Comparison of ENCODE assay signal across 8 cellular contexts in the genomic region with DNA sequence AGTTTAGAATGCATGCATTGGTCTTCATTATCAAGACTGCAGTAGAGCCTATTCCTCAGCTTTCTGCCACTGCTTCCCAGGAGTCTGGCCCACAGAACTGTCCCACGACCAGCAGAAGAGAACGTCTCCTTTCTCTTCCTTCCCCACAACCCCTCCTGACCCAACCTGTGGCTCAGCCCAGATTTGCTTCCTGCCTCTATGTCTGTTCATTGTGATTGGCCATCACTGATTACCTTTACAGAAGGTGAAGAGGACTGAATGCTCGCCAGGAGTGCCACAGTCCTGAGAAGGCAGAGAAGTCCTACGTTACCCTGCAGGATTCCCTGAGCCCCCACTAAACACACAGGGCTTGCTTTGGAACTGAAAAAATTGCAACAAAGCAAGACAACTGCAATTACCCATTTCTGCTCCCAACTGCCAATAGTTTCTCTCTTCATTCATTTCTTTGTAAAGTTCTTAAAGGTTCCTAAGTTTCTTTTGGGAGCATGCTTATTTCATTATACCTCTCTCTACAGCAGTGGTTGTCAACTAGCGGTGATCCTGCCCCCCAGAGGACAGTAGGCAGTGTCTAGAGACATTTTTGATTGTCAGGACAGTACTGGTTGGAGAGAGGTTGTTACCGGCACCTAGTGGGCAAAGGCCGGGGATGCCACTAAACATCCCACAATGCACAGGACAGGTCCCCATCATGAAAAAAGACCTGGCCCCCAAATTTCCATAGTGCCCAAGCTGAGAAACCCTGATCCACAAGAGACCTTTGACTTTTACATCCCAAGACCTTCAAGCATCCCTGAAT. TPM values are rescaled to one million over a fixed set of nuclear protein-coding genes. Genes with fewer than 3 reads are reported as not detected.
DNase-seq lines count a peak whose midpoint lies in the region; ATAC-seq and TF ChIP-seq lines count a peak whose summit lies in the region.

No MANE protein-coding gene starts in this region.

- no peak overlapping the region for H3K27ac ChIP-seq in GM23248

- CTCF ChIA-PET in activated CD8-positive, alpha-beta memory T cell treated with anti-CD3 and anti-CD28 coated beads, Interleukin-2, amount 10 ng/mL, durations not matched to agents 7 days and 5 days (lab: Charles Lee): interaction anchor here (0.8 to 9.3 kb wide), 13 partner anchors 10 to 123 kb away, joined by 3 to 94 read pairs (median 15); a partner anchor contains a TSS

- TF ChIP-seq CTCF in astrocyte of the spinal cord (IDR thresholded peaks at IDR 0.05; ENCODE audit: low read depth, low read length): peak; percentile 50

- 0 out of 2 replicates have a peak, but pooled peaks cover 7% of the 10 kb centered on the region for H3K4me1 ChIP-seq in GM23248 (ENCODE audit: insufficient read depth)

- peak; percentile 25 for ATAC-seq in activated CD8-positive, alpha-beta memory T cell treated with anti-CD3 and anti-CD28 coated beads, Interleukin-2, amount 10 ng/mL, durations not matched to agents 7 days and 5 days
- peak in 1 of 2 donors; percentile 9 for ATAC-seq in naive B cell (ENCODE audit: low read depth in 2 of 2)

- H3K9me2 ChIP-seq in GM23248 (ENCODE audit: insufficient read depth): no peaks in the 10 kb centered on the region

- no peaks in the 10 kb centered on the region for H3K27me3 ChIP-seq in GM23248 (replicated peaks; ENCODE audit: insufficient read depth)

- H3F3A ChIP-seq in GM23248 (ENCODE audit: insufficient read depth): no peaks in the 10 kb centered on the region

- H3K9me3 ChIP-seq in GM23248 (ENCODE audit: low read depth): no peaks in the 10 kb centered on the region

- DNase-seq in activated CD8-positive, alpha-beta memory T cell treated with anti-CD3 and anti-CD28 coated beads, Interleukin-2, amount 10 ng/mL, durations not matched to agents 7 days and 5 days: peak; percentile 75
- DNase-seq in activated CD8-positive, alpha-beta memory T cell treated with anti-CD3 and anti-CD28 coated beads, Interleukin-2, amount 50 U/mL, for 48 hours: no peak
- peak; percentile 34 for DNase-seq in NCI-H226
- peak; percentile 17 for DNase-seq in astrocyte of the spinal cord (ENCODE audit: low read depth, low spot score)
- no peak for DNase-seq in naive B cell
- no peak for DNase-seq in GM23248
- no peak for DNase-seq in NCI-H146 treated with DMSO at 0.1 percent for 48 hours (lab: John Stamatoyannopoulos, UW; ENCODE audit: unreplicated experiment)
- no peak for DNase-seq in cerebellum (ENCODE audit: low spot score)

- no peaks in the 10 kb centered on the region for H3K27me3 Mint-ChIP-seq in activated CD8-positive, alpha-beta memory T cell treated with anti-CD3 and anti-CD28 coated beads, Interleukin-2, amount 10 ng/mL, durations not matched to agents 7 days and 5 days
- H3K27me3 Mint-ChIP-seq in naive B cell: no peaks in the 10 kb centered on the region

- no peaks in the 10 kb centered on the region for H3K9me3 Mint-ChIP-seq in activated CD8-positive, alpha-beta memory T cell treated with anti-CD3 and anti-CD28 coated beads, Interleukin-2, amount 10 ng/mL, durations not matched to agents 7 days and 5 days (ENCODE audit: low read depth)
- H3K9me3 Mint-ChIP-seq in naive B cell: no peaks in the 10 kb centered on the region

- no peak overlapping the region for H2AFZ ChIP-seq in GM23248

- H3K36me3 Mint-ChIP-seq in activated CD8-positive, alpha-beta memory T cell treated with anti-CD3 and anti-CD28 coated beads, Interleukin-2, amount 10 ng/mL, durations not matched to agents 7 days and 5 days: peaks cover 16% of the 10 kb centered on the region
- H3K36me3 Mint-ChIP-seq in naive B cell: no peaks in the 10 kb centered on the region

- H3K4me3 ChIP-seq in astrocyte of the spinal cord (ENCODE audit: low read depth, low read length) (no peak overlapping the region), GM23248 (no peak overlapping the region)

- H3K4me2 ChIP-seq in GM23248 (ENCODE audit: unreplicated experiment): no peak overlapping the region

- H3K36me3 ChIP-seq in GM23248 (ENCODE audit: low read depth): no peaks in the 10 kb centered on the region

- H3K4me3 Mint-ChIP-seq in activated CD8-positive, alpha-beta memory T cell treated with anti-CD3 and anti-CD28 coated beads, Interleukin-2, amount 10 ng/mL, durations not matched to agents 7 days and 5 days: peak overlapping the region; percentile 49
- peak overlapping the region in 5 of 8 donors; percentile 51 to 88 (median 68) for H3K4me3 Mint-ChIP-seq in naive B cell

- H3K9ac ChIP-seq in GM23248: no peak overlapping the region

- in situ Hi-C loops in astrocyte of the spinal cord (cut with HindIII; ENCODE audit: low sequenced_read_pairs) (no loop called here), GM23248 (cut with MboI) (no loop called here)

- H4K20me1 ChIP-seq in GM23248 (ENCODE audit: insufficient read depth): no peaks in the 10 kb centered on the region

- H3K4me1 Mint-ChIP-seq in activated CD8-positive, alpha-beta memory T cell treated with anti-CD3 and anti-CD28 coated beads, Interleukin-2, amount 10 ng/mL, durations not matched to agents 7 days and 5 days: peaks cover 77% of the 10 kb centered on the region
- peaks cover 54 to 67% (median 63%) of the 10 kb centered on the region in 3 donors for H3K4me1 Mint-ChIP-seq in naive B cell

- 75 to 80% methylated on average over 7 of the region's 7 CpGs for WGBS in GM23248 (ENCODE audit: low coverage in 1 of 2, low lambda C conversion rate in 2 of 2, missing lambda C conversion rate in 2 of 2), 2 experiments

- H3K79me2 ChIP-seq in GM23248 (ENCODE audit: insufficient read depth): peaks cover 37% of the 10 kb centered on the region

- peak overlapping the region; percentile 95 for H3K27ac Mint-ChIP-seq in activated CD8-positive, alpha-beta memory T cell treated with anti-CD3 and anti-CD28 coated beads, Interleukin-2, amount 10 ng/mL, durations not matched to agents 7 days and 5 days
- H3K27ac Mint-ChIP-seq in naive B cell: peak overlapping the region; percentile 76 to 99 (median 92)

RNA-seq across cellular contexts. Expression of a gene that starts 4.5 kb away (rescaled TPM):
- 10 to 100 TPM; 34.1 to 34.5 TPM for total RNA-seq in activated CD8-positive, alpha-beta memory T cell treated with anti-CD3 and anti-CD28 coated beads, Interleukin-2, amount 10 ng/mL, durations not matched to agents 7 days and 5 days
- polyA plus RNA-seq in naive B cell (ENCODE audit: low read depth in 6 of 6) (10 to 100 TPM in 5 of 6 donors, 1 to 10 TPM in 1; 9.6 to 29.0 (median 15.6) TPM), GM23248 (2016; fragmentation: Nextera tagmentation; extraction: Ambion mirVana) (31.0 and 34.6 TPM in 2 replicates)
- 23.6 and 26.4 TPM in 2 replicates for total RNA-seq in GM23248 (2014; rRNA removed; shearing (Covaris generic))
- total RNA-seq in cerebellum: 22.0 TPM

RNA-seq across cellular contexts. Expression of a gene that starts 32.2 kb away (rescaled TPM):
- 100 to 1,000 TPM; 284 to 377 TPM for total RNA-seq in activated CD8-positive, alpha-beta memory T cell treated with anti-CD3 and anti-CD28 coated beads, Interleukin-2, amount 10 ng/mL, durations not matched to agents 7 days and 5 days
- polyA plus RNA-seq in naive B cell (ENCODE audit: low read depth in 6 of 6): 100 to 1,000 TPM in 3 of 6 donors, 10 to 100 TPM in 3; 66.4 to 122 (median 95.9) TPM
- 6.6 and 8.0 TPM in 2 replicates for total RNA-seq in GM23248 (2014; rRNA removed; shearing (Covaris generic))
- polyA plus RNA-seq in GM23248 (2016; fragmentation: Nextera tagmentation; extraction: Ambion mirVana): 9.1 and 9.4 TPM in 2 replicates
- 10.3 TPM for total RNA-seq in cerebellum

RNA-seq across cellular contexts. Expression of a gene that starts 43.6 kb away (rescaled TPM):
- 10 to 100 TPM; 36.7 to 51.7 TPM for total RNA-seq in activated CD8-positive, alpha-beta memory T cell treated with anti-CD3 and anti-CD28 coated beads, Interleukin-2, amount 10 ng/mL, durations not matched to agents 7 days and 5 days
- 10 to 100 TPM; 49.2 to 85.5 (median 56.4) TPM for polyA plus RNA-seq in naive B cell (ENCODE audit: low read depth in 6 of 6)
- total RNA-seq in GM23248 (2014; rRNA removed; shearing (Covaris generic)): 0.11 TPM in 1 of 2 replicates, not detected in the other
- not detected in 2 replicates for polyA plus RNA-seq in GM23248 (2016; fragmentation: Nextera tagmentation; extraction: Ambion mirVana)
- total RNA-seq in cerebellum: 0.82 TPM

Comparison
In these comparisons a context has a peak if more than half of its experiments do, and no peak if none do; other contexts are left out.
1. DNase-seq: peak in activated CD8-positive, alpha-beta memory T cell treated with anti-CD3 and anti-CD28 coated beads, Interleukin-2, amount 10 ng/mL, durations not matched to agents 7 days and 5 days (single experiment), NCI-H226 (single experiment) and astrocyte of the spinal cord (single experiment); none in activated CD8-positive, alpha-beta memory T cell treated with anti-CD3 and anti-CD28 coated beads, Interleukin-2, amount 50 U/mL, for 48 hours (single experiment), naive B cell (single experiment), GM23248 (single experiment), NCI-H146 treated with DMSO at 0.1 percent for 48 hours (single experiment) and cerebellum (single experiment).
2. RNA of a gene that starts 32.2 kb away (total RNA-seq): 284 to 377 TPM in activated CD8-positive, alpha-beta memory T cell treated with anti-CD3 and anti-CD28 coated beads, Interleukin-2, amount 10 ng/mL, durations not matched to agents 7 days and 5 days; 10.3 TPM in cerebellum (single experiment) and 6.6 to 8.0 TPM in GM23248; every median in the first group is over 10 times any median in the second.
3. RNA of a gene that starts 43.6 kb away (total RNA-seq): 36.7 to 51.7 TPM in activated CD8-positive, alpha-beta memory T cell treated with anti-CD3 and anti-CD28 coated beads, Interleukin-2, amount 10 ng/mL, durations not matched to agents 7 days and 5 days; 0.82 TPM in cerebellum (single experiment) and 0.11 TPM in GM23248; every median in the first group is over 10 times any median in the second.